25 cellular contexts compared by ENCODE assay signal in genomic region chr17:19938736-19939135, GRCh38.
"Had no signal": no experiment of that assay in that cellular context is flagged by ENCODE, and none has a peak within 500 bp of the region (broad histone marks: within the 10 kb centered on the region; RNA-seq: fewer than 3 reads in every experiment).

No MANE protein-coding gene starts in this region.

- H3K9me3 Mint-ChIP-seq: activated CD4-positive, alpha-beta memory T cell treated with anti-CD3 and anti-CD28 coated beads for 36 hours; activated naive CD4-positive, alpha-beta T cell treated with anti-CD3 and anti-CD28 coated beads, Interleukin-2, amount 10 ng/mL, durations not matched to agents 7 days and 5 days; activated naive CD8-positive, alpha-beta T cell treated with anti-CD3 and anti-CD28 coated beads, Interleukin-2, amount 10 ng/mL, durations not matched to agents 7 days and 5 days; activated T-helper 1 cell treated with anti-CD3 and anti-CD28 coated beads, Interleukin-12 subunit alpha, Interleukin-12 subunit beta, Interleukin-2, Interleukin-4 antibody, amounts not matched to agents 30 ng/mL and 10 ng/mL and 1 ng/mL, durations not matched to agents 14 hours and 24 hours and 36 hours; naive thymus-derived CD8-positive, alpha-beta T cell; neural progenitor cell; stimulated activated memory B cell treated with anti-CD40 and anti-IgM and Interleukin-4, amounts not matched to agents 10 μg/mL and 1 μg/mL and 100 μg/mL, for 72 hours; stimulated activated naive CD8-positive, alpha-beta T cell treated with anti-CD3 and anti-CD28 coated beads, Interleukin-15, amount 100 ng/mL, for 72 hours had no signal

- H3K27ac ChIP-seq: colonic mucosa, left ventricle myocardium inferior, neural progenitor cell, right atrium auricular region, tibial nerve had no signal

- H3K4me3 Mint-ChIP-seq: activated CD4-positive, alpha-beta memory T cell treated with anti-CD3 and anti-CD28 coated beads for 36 hours; activated naive CD4-positive, alpha-beta T cell treated with anti-CD3 and anti-CD28 coated beads, Interleukin-2, amount 10 ng/mL, durations not matched to agents 7 days and 5 days; activated naive CD8-positive, alpha-beta T cell treated with anti-CD3 and anti-CD28 coated beads, Interleukin-2, amount 10 ng/mL, durations not matched to agents 7 days and 5 days; activated T-helper 1 cell treated with anti-CD3 and anti-CD28 coated beads, Interleukin-12 subunit alpha, Interleukin-12 subunit beta, Interleukin-2, Interleukin-4 antibody, amounts not matched to agents 30 ng/mL and 10 ng/mL and 1 ng/mL, durations not matched to agents 14 hours and 24 hours and 36 hours; naive thymus-derived CD8-positive, alpha-beta T cell; neural progenitor cell; stimulated activated memory B cell treated with anti-CD40 and anti-IgM and Interleukin-4, amounts not matched to agents 10 μg/mL and 1 μg/mL and 100 μg/mL, for 72 hours; stimulated activated naive CD8-positive, alpha-beta T cell treated with anti-CD3 and anti-CD28 coated beads, Interleukin-15, amount 100 ng/mL, for 72 hours had no signal

- H3K4me1 ChIP-seq: colonic mucosa, neural progenitor cell had no signal

- DNase-seq: activated CD4-positive, alpha-beta memory T cell treated with anti-CD3 and anti-CD28 coated beads for 36 hours; activated CD4-positive, alpha-beta T cell treated with anti-CD3 and anti-CD28 coated beads for 48 hours; activated CD8-positive, alpha-beta memory T cell treated with anti-CD3 and anti-CD28 coated beads, Interleukin-2, amount 50 U/mL, for 4 hours; activated gamma-delta T cell; activated naive CD4-positive, alpha-beta T cell treated with anti-CD3 and anti-CD28 coated beads, Interleukin-2, amount 10 ng/mL, durations not matched to agents 7 days and 5 days; activated naive CD8-positive, alpha-beta T cell treated with anti-CD3 and anti-CD28 coated beads, Interleukin-2, amount 10 ng/mL, durations not matched to agents 7 days and 5 days; activated T-cell treated with anti-CD3 and anti-CD28 coated beads, Interleukin-2, amount 50 U/mL, for 1 hour; colonic mucosa; effector memory CD4-positive, alpha-beta T cell; kidney glomerular epithelial cell; left ventricle myocardium inferior; naive thymus-derived CD8-positive, alpha-beta T cell; occipital lobe; stimulated activated CD4-positive, alpha-beta T cell treated with anti-CD3 and anti-CD28 coated beads, Interleukin-1b, Interleukin-23, amount 100 ng/mL, for 48 hours; stimulated activated CD4-positive, alpha-beta T cell treated with anti-CD3 and anti-CD28 coated beads, Interleukin-4, amount 100 ng/mL, for 4 hours; stimulated activated CD8-positive, alpha-beta memory T cell treated with anti-CD3 and anti-CD28 coated beads, Interleukin-4, amount 100 ng/mL, for 48 hours; stimulated activated naive CD8-positive, alpha-beta T cell treated with anti-CD3 and anti-CD28 coated beads, Interleukin-15, amount 100 ng/mL, for 72 hours had no signal

- H3K27me3 ChIP-seq: colonic mucosa, neural progenitor cell, right atrium auricular region, tibial nerve had no signal

- H3K9ac ChIP-seq: neural progenitor cell had no signal

- H3K27ac Mint-ChIP-seq: activated CD4-positive, alpha-beta memory T cell treated with anti-CD3 and anti-CD28 coated beads for 36 hours; activated naive CD8-positive, alpha-beta T cell treated with anti-CD3 and anti-CD28 coated beads, Interleukin-2, amount 10 ng/mL, durations not matched to agents 7 days and 5 days; neural progenitor cell; stimulated activated memory B cell treated with anti-CD40 and anti-IgM and Interleukin-4, amounts not matched to agents 10 μg/mL and 1 μg/mL and 100 μg/mL, for 72 hours; stimulated activated naive CD8-positive, alpha-beta T cell treated with anti-CD3 and anti-CD28 coated beads, Interleukin-15, amount 100 ng/mL, for 72 hours had no signal

- H3K4me1 Mint-ChIP-seq: stimulated activated memory B cell treated with anti-CD40 and anti-IgM and Interleukin-4, amounts not matched to agents 10 μg/mL and 1 μg/mL and 100 μg/mL, for 72 hours had no signal

- ATAC-seq: activated CD4-positive, CD25-positive, alpha-beta regulatory T cell treated with anti-CD3 and anti-CD28 coated beads, Interleukin-2, amount 50 U/mL, for 24 hours; naive thymus-derived CD8-positive, alpha-beta T cell; stimulated activated memory B cell treated with anti-CD40 and anti-IgM and Interleukin-4, amounts not matched to agents 10 μg/mL and 1 μg/mL and 100 μg/mL, for 72 hours; stimulated activated naive CD8-positive, alpha-beta T cell treated with anti-CD3 and anti-CD28 coated beads, Interleukin-15, amount 100 ng/mL, for 72 hours had no signal

- H3K4me2 ChIP-seq: neural progenitor cell, smooth muscle cell had no signal

- H3K27me3 Mint-ChIP-seq: activated CD4-positive, alpha-beta memory T cell treated with anti-CD3 and anti-CD28 coated beads for 36 hours; activated naive CD4-positive, alpha-beta T cell treated with anti-CD3 and anti-CD28 coated beads, Interleukin-2, amount 10 ng/mL, durations not matched to agents 7 days and 5 days; activated naive CD8-positive, alpha-beta T cell treated with anti-CD3 and anti-CD28 coated beads, Interleukin-2, amount 10 ng/mL, durations not matched to agents 7 days and 5 days; naive thymus-derived CD8-positive, alpha-beta T cell; stimulated activated memory B cell treated with anti-CD40 and anti-IgM and Interleukin-4, amounts not matched to agents 10 μg/mL and 1 μg/mL and 100 μg/mL, for 72 hours; stimulated activated naive CD8-positive, alpha-beta T cell treated with anti-CD3 and anti-CD28 coated beads, Interleukin-15, amount 100 ng/mL, for 72 hours had no signal

- H3K4me3 ChIP-seq: colonic mucosa, left ventricle myocardium inferior, lung, neural progenitor cell, right atrium auricular region, smooth muscle cell, tibial nerve had no signal

- H3K9me3 ChIP-seq: colonic mucosa, left ventricle myocardium inferior, right atrium auricular region, tibial nerve had no signal
